1 cellular context compared by ENCODE assay signal in the genomic region with DNA sequence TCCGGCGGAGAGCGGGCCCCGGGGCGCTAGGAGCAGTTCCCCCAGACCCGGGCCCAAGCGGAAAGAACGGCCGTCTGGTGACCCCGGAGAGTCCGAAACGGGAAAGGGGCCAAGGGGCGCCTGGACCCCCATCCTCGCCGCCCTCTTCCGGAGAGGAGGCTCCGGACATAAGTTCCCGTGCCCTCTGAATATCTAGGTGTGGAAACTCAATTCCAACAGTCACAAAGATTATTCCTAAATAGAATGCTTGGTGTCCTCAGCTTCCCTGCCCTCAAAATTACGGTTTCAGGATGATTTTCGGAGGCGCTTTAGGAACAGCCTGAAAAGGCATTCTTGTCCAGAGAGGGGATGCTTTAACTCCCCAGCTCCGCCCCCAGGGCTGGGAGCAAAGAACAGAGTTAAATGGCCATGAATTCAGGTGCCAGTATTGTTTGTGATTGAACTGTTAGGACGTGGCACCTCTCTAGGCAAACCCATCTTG.
A peak's percentile ranks its signal among the peaks of the same experiment; 100 is the strongest.
TF ChIP-seq lines count a peak whose summit lies in the region.

No MANE protein-coding gene starts in this region.

TF ChIP-seq in HEK293, 187 proteins besides CTCF, POLR2A, EP300 and RAD21 (continued from another document):
- no peak for TF ChIP-seq ZNF426 (tag by site-specific recombination; IDR thresholded peaks at IDR 0.05)
- peak; percentile 44; the same call in 1 of the 2 replicates for TF ChIP-seq ZNF394 (tag by site-specific recombination; IDR thresholded peaks at IDR 0.05; ENCODE audit: borderline replicate concordance)
- TF ChIP-seq ZNF624 (tag by site-specific recombination; IDR thresholded peaks at IDR 0.05), result no peak
- TF ChIP-seq GLIS2 (tag by site-specific recombination; IDR thresholded peaks at IDR 0.05), result peak; percentile 9; the same call in 1 of the 2 replicates
- peak; percentile 35; the same call in 1 of the 2 replicates for TF ChIP-seq ZBTB10 (tag by site-specific recombination; IDR thresholded peaks at IDR 0.05)
- peak; percentile 32 for TF ChIP-seq ZBTB20 (tag by site-specific recombination; IDR thresholded peaks at IDR 0.05)
- peak; percentile 53; the same call in 1 of the 2 replicates for TF ChIP-seq ZNF561 (tag by site-specific recombination; IDR thresholded peaks at IDR 0.05; ENCODE audit: borderline replicate concordance)
